Comparison of ENCODE assay signal across 9 cellular contexts in genomic region chr19:1410789-1411188, GRCh38. TPM values are rescaled to one million over a fixed set of nuclear protein-coding genes. Genes with fewer than 3 reads are reported as not detected.
DNase-seq lines count a peak whose midpoint lies in the region; ATAC-seq and TF ChIP-seq lines count a peak whose summit lies in the region.
"Had no signal": no experiment of that assay in that cellular context is flagged by ENCODE, and none has a peak within 500 bp of the region (broad histone marks: within the 10 kb centered on the region; RNA-seq: fewer than 3 reads in every experiment).

No MANE protein-coding gene starts in this region.

- H3K36me3 ChIP-seq in DND-41 (ENCODE audit: insufficient read depth, low read length) (peaks cover 69% of the 10 kb centered on the region), SU-DHL-6 (ENCODE audit: low read length) (0 out of 2 replicates have a peak, but pooled peaks cover 3% of the 10 kb centered on the region), endodermal cell (ENCODE audit: control insufficient read depth, insufficient read depth, low read length) (peaks cover 19% of the 10 kb centered on the region), prostate gland (no peaks in the 10 kb centered on the region)

- H3K9ac ChIP-seq in DND-41 (ENCODE audit: low read depth, low read length) (peak overlapping the region; percentile 100), SU-DHL-6 (ENCODE audit: low read length) (peak overlapping the region; percentile 100; the same call in 1 of the 2 replicates), endodermal cell (ENCODE audit: extremely low read depth, low read length, poor library complexity, severe bottlenecking) (no peak overlapping the region)

- no peaks in the 10 kb centered on the region for H3K27me3 ChIP-seq in DND-41 (ENCODE audit: insufficient read depth, low read length, poor library complexity)
- no peaks in the 10 kb centered on the region for H3K27me3 ChIP-seq in SU-DHL-6 (ENCODE audit: low read length)
- no peaks in the 10 kb centered on the region for H3K27me3 ChIP-seq in endodermal cell (ENCODE audit: control insufficient read depth, insufficient read depth, low read length, poor library complexity, severe bottlenecking)
- no peaks in the 10 kb centered on the region for H3K27me3 ChIP-seq in prostate gland (replicated peaks; ENCODE audit: insufficient read depth)

- peaks cover 32% of the 10 kb centered on the region for H3K4me1 Mint-ChIP-seq in endodermal cell

- H4K20me1 ChIP-seq in DND-41 (ENCODE audit: insufficient read depth, low read length): peaks cover 73% of the 10 kb centered on the region
- H4K20me1 ChIP-seq in SU-DHL-6 (ENCODE audit: low read depth, low read length): peaks cover 27% of the 10 kb centered on the region; the same call in 1 of the 2 replicates

- peaks cover 25% of the 10 kb centered on the region for H3K36me3 Mint-ChIP-seq in endodermal cell (ENCODE audit: low read depth)

- H3K79me2 ChIP-seq in DND-41 (ENCODE audit: insufficient read depth, low read length) (peaks cover 83% of the 10 kb centered on the region), SU-DHL-6 (ENCODE audit: insufficient read depth, low read length) (peaks cover 81% of the 10 kb centered on the region)

- 0 out of 2 replicates have a peak, but pooled peaks cover 6% of the 10 kb centered on the region for H3F3A ChIP-seq in SU-DHL-6 (ENCODE audit: insufficient read depth)

- DNase-seq in DND-41: no peak
- no peak for DNase-seq in endodermal cell
- no peak for DNase-seq in prostate gland (ENCODE audit: low spot score)
- DNase-seq in hypothalamus (lab: John Stamatoyannopoulos, UW): no peak
- DNase-seq in DMS79 treated with DMSO at 0.1 percent for 48 hours (lab: John Stamatoyannopoulos, UW): no peak
- DNase-seq: NCI-H774 had no signal

- H2AFZ ChIP-seq in DND-41 (ENCODE audit: low read depth, low read length) (no peak overlapping the region), SU-DHL-6 (ENCODE audit: low read depth, low read length, severe bottlenecking) (no peak overlapping the region)

- no peak for TF ChIP-seq CTCF in DND-41 (IDR thresholded peaks at IDR 0.05; ENCODE audit: borderline replicate concordance, extremely low read depth, low read length, poor library complexity, severe bottlenecking)
- no peak for TF ChIP-seq CTCF in SU-DHL-6 (IDR thresholded peaks at IDR 0.05; ENCODE audit: insufficient read depth, low read length, poor library complexity, severe bottlenecking)
- TF ChIP-seq CTCF in endodermal cell (conservative IDR thresholded peaks at IDR 0.05): no peak
- no peak for TF ChIP-seq CTCF in prostate gland (IDR thresholded peaks at IDR 0.05)

- intact Hi-C loops in prostate gland (cut with DNase I): no loop called here

- no peaks in the 10 kb centered on the region for H3K27me3 Mint-ChIP-seq in endodermal cell (ENCODE audit: insufficient read depth)

- no peaks in the 10 kb centered on the region for H3K9me2 ChIP-seq in SU-DHL-6 (replicated peaks; ENCODE audit: insufficient read depth, low read length)

- H3K4me2 ChIP-seq in DND-41 (ENCODE audit: insufficient read depth, low read length) (peak overlapping the region; percentile 84; the same call in 1 of the 2 replicates), SU-DHL-6 (ENCODE audit: low read depth, low read length, poor library complexity, severe bottlenecking) (peak overlapping the region; percentile 79)

- no peaks in the 10 kb centered on the region for H3K9me3 Mint-ChIP-seq in endodermal cell

- H3K4me3 Mint-ChIP-seq in endodermal cell: peak overlapping the region; percentile 89

- H3K27ac Mint-ChIP-seq in endodermal cell: peak overlapping the region; percentile 74

- H3K27ac ChIP-seq in DND-41 (ENCODE audit: low read length): peak overlapping the region; percentile 57; the same call in 1 of the 2 replicates
- no peak overlapping the region for H3K27ac ChIP-seq in SU-DHL-6 (ENCODE audit: low read depth, low read length)
- H3K27ac ChIP-seq in endodermal cell (ENCODE audit: low read depth, low read length): no peak overlapping the region
- peak overlapping the region; percentile 8 to 96 for H3K27ac ChIP-seq in prostate gland

- H3K9me3 ChIP-seq in DND-41 (ENCODE audit: insufficient read depth, low read length, severe bottlenecking) (no peaks in the 10 kb centered on the region), SU-DHL-6 (ENCODE audit: insufficient read depth, low read length) (no peaks in the 10 kb centered on the region), endodermal cell (ENCODE audit: control insufficient read depth, low read length) (no peaks in the 10 kb centered on the region), prostate gland (no peaks in the 10 kb centered on the region)

- WGBS in endodermal cell (ENCODE audit: insufficient coverage in 1 of 2, insufficient read length in 1 of 2), 2 experiments: 93 to 95% methylated on average over 8 to 9 of the region's 9 CpGs
- 66% methylated on average over 9 of the region's 9 CpGs for WGBS in prostate gland

- peak overlapping the region in 1 of 2 experiments; percentile 60; a peak in 1 of 4 replicates for H3K4me3 ChIP-seq in DND-41 (ENCODE audit: low read depth in 1 of 2, low read length in 2 of 2)
- H3K4me3 ChIP-seq in SU-DHL-6 (ENCODE audit: insufficient read depth, low read length, poor library complexity, severe bottlenecking): no peak overlapping the region
- H3K4me3 ChIP-seq in endodermal cell (ENCODE audit: low read length): no peak overlapping the region
- H3K4me3 ChIP-seq in prostate gland: no peak overlapping the region

- H3K4me1 ChIP-seq in DND-41 (ENCODE audit: insufficient read depth, low read length) (peaks cover 55% of the 10 kb centered on the region), endodermal cell (ENCODE audit: control insufficient read depth, insufficient read depth, low read length) (peaks cover 7% of the 10 kb centered on the region), prostate gland (replicated peaks) (peaks cover 47% of the 10 kb centered on the region)

- no peak for TF ChIP-seq POLR2A in prostate gland (IDR thresholded peaks at IDR 0.05)

- ATAC-seq in DND-41 (ENCODE audit: insufficient read depth, low read depth) (no peak), HG03520 (IDR thresholded peaks at IDR 0.05; ENCODE audit: unreplicated experiment) (no peak), GM21737 (IDR thresholded peaks at IDR 0.05; ENCODE audit: unreplicated experiment) (no peak)

RNA-seq across cellular contexts. Expression of gene DAZAP1, which starts 3.4 kb away (rescaled TPM):
- total RNA-seq in endodermal cell (100 to 1,000 TPM; 154 to 179 TPM), prostate gland (10 to 100 TPM; 58.6 to 74.1 TPM)
- 94.3 TPM for polyA plus RNA-seq in endodermal cell (2013, experiment 1 of 2)
- 85.7 TPM for polyA plus RNA-seq in endodermal cell (2013, experiment 2 of 2)

RNA-seq across cellular contexts. Expression of gene GAMT, which starts 9.4 kb away (rescaled TPM):
- total RNA-seq in endodermal cell (10 to 100 TPM; 38.4 to 49.6 TPM), prostate gland (100 to 1,000 TPM; 100 to 183 TPM)
- 35.0 TPM for polyA plus RNA-seq in endodermal cell (2013, experiment 1 of 2)
- polyA plus RNA-seq in endodermal cell (2013, experiment 2 of 2): 29.8 TPM

RNA-seq across cellular contexts. Expression of gene NDUFS7, which starts 27.1 kb away (rescaled TPM):
- total RNA-seq in endodermal cell (10 to 100 TPM; 57.0 to 62.5 TPM), prostate gland (100 to 1,000 TPM; 147 to 202 TPM)
- polyA plus RNA-seq in endodermal cell (2013, experiment 1 of 2): 87.8 TPM
- polyA plus RNA-seq in endodermal cell (2013, experiment 2 of 2): 64.6 TPM

RNA-seq across cellular contexts. Expression of gene RPS15, which starts 27.4 kb away (rescaled TPM):
- total RNA-seq in endodermal cell: 1,000 to 10,000 TPM; 1,298 to 1,321 TPM
- polyA plus RNA-seq in endodermal cell (2013, experiment 1 of 2): 2,005 TPM
- polyA plus RNA-seq in endodermal cell (2013, experiment 2 of 2): 1,939 TPM
- 1,000 to 10,000 TPM; 3,102 to 5,853 TPM for total RNA-seq in prostate gland

RNA-seq across cellular contexts. Expression of gene APC2, which starts 39.1 kb away (rescaled TPM):
- under 1 TPM; 0.38 to 0.57 TPM for total RNA-seq in endodermal cell
- polyA plus RNA-seq in endodermal cell (2013, experiment 1 of 2): 23.2 TPM
- polyA plus RNA-seq in endodermal cell (2013, experiment 2 of 2): 22.1 TPM
- 1 to 10 TPM in 1 of 2 donors, under 1 TPM in 1; 0.05 to 2.2 TPM for total RNA-seq in prostate gland

Comparison
In these comparisons a context has a peak if more than half of its experiments do, and no peak if none do; other contexts are left out.
1. H3K27ac ChIP-seq: peak in DND-41 (single experiment) and prostate gland (2 of 2); none in SU-DHL-6 (single experiment) and endodermal cell (single experiment).